Comparison of ENCODE assay signal across 24 cellular contexts in the genomic region with DNA sequence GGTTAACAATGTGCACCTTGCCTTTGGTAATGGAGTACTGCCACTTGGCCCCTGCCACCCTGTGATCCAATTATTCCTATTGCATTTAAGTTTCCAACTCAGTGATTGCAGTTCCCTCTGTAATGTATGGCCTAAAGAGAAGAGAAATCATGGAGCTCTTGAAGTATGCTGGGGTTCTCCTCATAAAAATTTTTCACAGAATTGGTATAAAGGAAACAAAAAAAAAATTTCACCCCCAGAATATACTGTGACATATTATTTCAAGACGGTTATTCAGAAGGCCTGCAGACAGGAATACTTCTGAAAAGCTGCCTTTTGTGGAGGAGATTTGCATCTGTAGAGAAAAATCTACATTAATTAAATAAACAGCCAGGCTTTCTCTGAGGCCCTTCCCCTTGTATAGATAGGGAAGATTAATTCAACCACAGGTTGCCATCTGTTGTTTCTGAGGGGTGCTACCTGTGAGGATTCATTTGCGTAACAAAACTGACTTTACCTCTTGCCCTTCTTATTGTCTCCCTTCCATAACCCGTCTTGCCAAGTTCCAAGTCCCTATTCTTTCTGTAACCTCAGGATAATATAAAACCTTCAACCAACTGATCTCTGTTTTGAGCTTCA.
"Had no signal": no experiment of that assay in that cellular context is flagged by ENCODE, and none has a peak within 500 bp of the region (broad histone marks: within the 10 kb centered on the region; RNA-seq: fewer than 3 reads in every experiment).

No MANE protein-coding gene starts in this region.

- H3K36me3 Mint-ChIP-seq: activated naive CD8-positive, alpha-beta T cell; stimulated activated naive B cell treated with anti-CD40 and anti-IgM and Interleukin-4, amounts not matched to agents 10 μg/mL and 1 μg/mL and 100 μg/mL, for 72 hours had no signal

- H3K4me3 Mint-ChIP-seq: activated naive CD8-positive, alpha-beta T cell; central memory CD8-positive, alpha-beta T cell; nephron; stimulated activated naive B cell treated with anti-CD40 and anti-IgM and Interleukin-4, amounts not matched to agents 10 μg/mL and 1 μg/mL and 100 μg/mL, for 72 hours; T-helper 2 cell treated with Interferon-gamma antibody and Interleukin-4, amounts not matched to agents 5 μg/mL and 100 μg/mL, for 36 hours had no signal

- DNase-seq: activated CD4-positive, alpha-beta T cell treated with anti-CD3 and anti-CD28 coated beads for 48 hours; activated CD4-positive, alpha-beta T cell treated with anti-CD3 and anti-CD28 coated beads, Interleukin-2, amount 50 U/mL, for 48 hours; activated CD8-positive, alpha-beta memory T cell treated with anti-CD3 and anti-CD28 coated beads for 24 hours; activated effector memory CD4-positive, alpha-beta T cell treated with Interleukin-2 at 50 U/mL for 16 hours; activated naive CD4-positive, alpha-beta T cell treated with Interleukin-2 at 50 U/mL for 16 hours; anterior cingulate cortex; effector CD8-positive, alpha-beta T cell; esophagus squamous epithelium; islet precursor cell; left ventricle myocardium inferior; posterior cingulate gyrus; right cardiac atrium; stimulated activated CD4-positive, alpha-beta T cell treated with anti-CD3 and anti-CD28 coated beads, Interleukin-15, amount 100 ng/mL, for 24 hours; stimulated activated CD4-positive, alpha-beta T cell treated with anti-CD3 and anti-CD28 coated beads, Interleukin-2, amount 100 ng/mL, for 24 hours; stimulated activated naive B cell treated with anti-CD40 and anti-IgM and Interleukin-4, amounts not matched to agents 10 μg/mL and 1 μg/mL and 100 μg/mL, for 72 hours; stomach; thyroid gland; upper lobe of left lung had no signal

- H3K27ac ChIP-seq: epithelial cell of prostate, esophagus squamous epithelium, left ventricle myocardium inferior, stomach, thyroid gland, upper lobe of left lung, vagina had no signal

- ATAC-seq: right cardiac atrium; stimulated activated naive B cell treated with anti-CD40 and anti-IgM and Interleukin-4, amounts not matched to agents 10 μg/mL and 1 μg/mL and 100 μg/mL, for 72 hours had no signal

- H3K27me3 Mint-ChIP-seq: activated naive CD8-positive, alpha-beta T cell had no signal

- H3K27me3 ChIP-seq: esophagus squamous epithelium, stomach, thyroid gland, upper lobe of left lung, vagina had no signal

- H3K9me3 ChIP-seq: esophagus squamous epithelium, left ventricle myocardium inferior, stomach, thyroid gland, upper lobe of left lung, vagina had no signal

- H3K4me1 ChIP-seq: esophagus squamous epithelium, left ventricle myocardium inferior, stomach, thyroid gland, upper lobe of left lung, vagina had no signal

- H3K4me1 Mint-ChIP-seq: central memory CD8-positive, alpha-beta T cell; nephron; stimulated activated naive B cell treated with anti-CD40 and anti-IgM and Interleukin-4, amounts not matched to agents 10 μg/mL and 1 μg/mL and 100 μg/mL, for 72 hours had no signal

- H3K9me3 Mint-ChIP-seq: central memory CD8-positive, alpha-beta T cell; nephron; stimulated activated naive B cell treated with anti-CD40 and anti-IgM and Interleukin-4, amounts not matched to agents 10 μg/mL and 1 μg/mL and 100 μg/mL, for 72 hours; T-helper 2 cell treated with Interferon-gamma antibody and Interleukin-4, amounts not matched to agents 5 μg/mL and 100 μg/mL, for 36 hours had no signal

- H3K36me3 ChIP-seq: esophagus squamous epithelium, left ventricle myocardium inferior, stomach, thyroid gland, upper lobe of left lung, vagina had no signal

- H3K27ac Mint-ChIP-seq: activated naive CD8-positive, alpha-beta T cell; nephron; stimulated activated naive B cell treated with anti-CD40 and anti-IgM and Interleukin-4, amounts not matched to agents 10 μg/mL and 1 μg/mL and 100 μg/mL, for 72 hours; T-helper 2 cell treated with Interferon-gamma antibody and Interleukin-4, amounts not matched to agents 5 μg/mL and 100 μg/mL, for 36 hours had no signal

- H3K4me3 ChIP-seq: esophagus squamous epithelium, left ventricle myocardium inferior, stomach, thyroid gland, upper lobe of left lung, vagina had no signal
